ENCODE assay signal across 8 cellular contexts in genomic region chr6:33199687-33200233, GRCh38. TPM values are rescaled to one million over a fixed set of nuclear protein-coding genes. Genes with fewer than 3 reads are reported as not detected.
DNase-seq lines count a peak whose midpoint lies in the region; ATAC-seq, FAIRE-seq and TF ChIP-seq lines count a peak whose summit lies in the region.

No MANE protein-coding gene starts in this region.

- peaks cover 25% of the 10 kb centered on the region for H3K4me1 ChIP-seq in endothelial cell of umbilical vein (ENCODE audit: control insufficient read depth, extremely low read depth, insufficient read depth, low read length)
- H3K4me1 ChIP-seq in muscle layer of colon (ENCODE audit: insufficient read depth, low read length), result peaks cover 55% of the 10 kb centered on the region

- peak; percentile 50 for FAIRE-seq in endothelial cell of umbilical vein (lab: Jason Lieb, UNC)

- H3K9ac ChIP-seq in endothelial cell of umbilical vein (replicated peaks; ENCODE audit: extremely low read depth, insufficient read depth, low read length) (peak overlapping the region; percentile 99), muscle layer of colon (ENCODE audit: low read length) (peak overlapping the region; percentile 64)

- no peaks in the 10 kb centered on the region for H3K9me3 Mint-ChIP-seq in activated CD4-positive, alpha-beta memory T cell treated with anti-CD3 and anti-CD28 coated beads for 36 hours
- H3K9me3 Mint-ChIP-seq in stimulated activated naive CD8-positive, alpha-beta T cell treated with anti-CD3 and anti-CD28 coated beads, Interleukin-15, Interleukin-2, amounts not matched to agents 100 ng/mL and 50 ng/mL, for 24 hours, result no peaks in the 10 kb centered on the region

- H2AFZ ChIP-seq in endothelial cell of umbilical vein (ENCODE audit: low read depth, low read length), result peak overlapping the region; percentile 84

- H3K4me2 ChIP-seq in endothelial cell of umbilical vein (ENCODE audit: insufficient read depth, low read length), result peak overlapping the region; percentile 93

- H3K27me3 ChIP-seq in endothelial cell of umbilical vein (ENCODE audit: control insufficient read depth in 2 of 2, insufficient read depth in 2 of 2, low read length in 2 of 2) (no peaks in the 10 kb centered on the region), muscle layer of colon (ENCODE audit: control insufficient read depth in 1 of 2, insufficient read depth in 2 of 2, low read length in 2 of 2) (no peaks in the 10 kb centered on the region)

- ATAC-seq in HG02852 (IDR thresholded peaks at IDR 0.05; ENCODE audit: unreplicated experiment), result peak; percentile 13

- TSS peak; percentile 38 for BruUV-seq in endothelial cell of umbilical vein (replicated peaks; lab: Mats Ljungman, UMichigan)

- H3K36me3 ChIP-seq in endothelial cell of umbilical vein (ENCODE audit: control insufficient read depth in 2 of 2, extremely low read depth in 1 of 2, insufficient read depth in 2 of 2, low read length in 2 of 2) (peaks cover 12 to 35% of the 10 kb centered on the region in 2 experiments), muscle layer of colon (ENCODE audit: insufficient read depth, low read length) (peaks cover 51% of the 10 kb centered on the region)

- H3K4me3 Mint-ChIP-seq in activated CD4-positive, alpha-beta memory T cell treated with anti-CD3 and anti-CD28 coated beads for 36 hours, result peak overlapping the region; percentile 94
- H3K4me3 Mint-ChIP-seq in stimulated activated naive CD8-positive, alpha-beta T cell treated with anti-CD3 and anti-CD28 coated beads, Interleukin-15, Interleukin-2, amounts not matched to agents 100 ng/mL and 50 ng/mL, for 24 hours, result peak overlapping the region; percentile 98

- H3K4me3 ChIP-seq in endothelial cell of umbilical vein (replicated peaks in 1 of 3; ENCODE audit: insufficient read depth in 1 of 3, low read depth in 1 of 3, low read length in 3 of 3) (peak overlapping the region; percentile 71 to 89 (median 75)), muscle layer of colon (ENCODE audit: low read depth in 1 of 2, low read length in 2 of 2) (peak overlapping the region; percentile 64 to 95)

- H3K27ac Mint-ChIP-seq in activated CD4-positive, alpha-beta memory T cell treated with anti-CD3 and anti-CD28 coated beads for 36 hours, result peak overlapping the region; percentile 96
- H3K27ac Mint-ChIP-seq in stimulated activated naive CD8-positive, alpha-beta T cell treated with anti-CD3 and anti-CD28 coated beads, Interleukin-15, Interleukin-2, amounts not matched to agents 100 ng/mL and 50 ng/mL, for 24 hours, result peak overlapping the region; percentile 93

- CTCF ChIA-PET in activated CD4-positive, alpha-beta memory T cell treated with anti-CD3 and anti-CD28 coated beads for 36 hours (lab: Charles Lee), result interaction anchor here (0.7 to 3.5 kb wide), 4 partner anchors 9 to 72 kb away, joined by 3 to 23 read pairs (median 16); partner anchors contain the start of genes RING1 and RPS18
- CTCF ChIA-PET in endothelial cell of umbilical vein (lab: Charles Lee), result interaction anchor here (1.3 kb wide), 1 partner anchor 38 kb away, joined by 4 read pairs; no protein-coding TSS in a partner anchor

- H3K9me3 ChIP-seq in endothelial cell of umbilical vein (replicated peaks; ENCODE audit: control insufficient read depth, insufficient read depth, low read length) (no peaks in the 10 kb centered on the region), muscle layer of colon (ENCODE audit: low read length) (no peaks in the 10 kb centered on the region)

- H3K4me1 Mint-ChIP-seq in activated CD4-positive, alpha-beta memory T cell treated with anti-CD3 and anti-CD28 coated beads for 36 hours (ENCODE audit: low read depth), result peaks cover 54% of the 10 kb centered on the region
- peaks cover 66% of the 10 kb centered on the region for H3K4me1 Mint-ChIP-seq in stimulated activated naive CD8-positive, alpha-beta T cell treated with anti-CD3 and anti-CD28 coated beads, Interleukin-15, Interleukin-2, amounts not matched to agents 100 ng/mL and 50 ng/mL, for 24 hours (ENCODE audit: low read depth)

- intact Hi-C loops in activated CD4-positive, alpha-beta memory T cell treated with anti-CD3 and anti-CD28 coated beads for 36 hours (cut with micrococcal nuclease), result loop anchor here (1.0 to 2.0 kb wide), 5 partner anchors 50 to 371 kb away; partner anchors contain the start of genes CUTA and KIFC1
- intact Hi-C loops in endothelial cell of umbilical vein (cut with micrococcal nuclease), result loop anchor here (1.0 to 5.0 kb wide), 5 partner anchors 50 to 227 kb away; partner anchors contain the start of genes RPS18 and TAPBP

- H4K20me1 ChIP-seq in endothelial cell of umbilical vein (replicated peaks; ENCODE audit: control insufficient read depth, extremely low read depth, insufficient read depth, low read length), result no peaks in the 10 kb centered on the region

- H3K27me3 Mint-ChIP-seq in activated CD4-positive, alpha-beta memory T cell treated with anti-CD3 and anti-CD28 coated beads for 36 hours, result no peaks in the 10 kb centered on the region
- no peaks in the 10 kb centered on the region for H3K27me3 Mint-ChIP-seq in stimulated activated naive CD8-positive, alpha-beta T cell treated with anti-CD3 and anti-CD28 coated beads, Interleukin-15, Interleukin-2, amounts not matched to agents 100 ng/mL and 50 ng/mL, for 24 hours

- H3K27ac ChIP-seq in endothelial cell of umbilical vein (ENCODE audit: insufficient read depth, low read depth, low read length) (peak overlapping the region; percentile 95), muscle layer of colon (ENCODE audit: low read depth, low read length) (peak overlapping the region; percentile 99)

- H3K9me1 ChIP-seq in endothelial cell of umbilical vein (replicated peaks; ENCODE audit: control insufficient read depth, extremely low read depth, insufficient read depth, low read length), result no peaks in the 10 kb centered on the region

- peaks cover 48% of the 10 kb centered on the region for H3K36me3 Mint-ChIP-seq in activated CD4-positive, alpha-beta memory T cell treated with anti-CD3 and anti-CD28 coated beads for 36 hours
- peaks cover 66% of the 10 kb centered on the region for H3K36me3 Mint-ChIP-seq in stimulated activated naive CD8-positive, alpha-beta T cell treated with anti-CD3 and anti-CD28 coated beads, Interleukin-15, Interleukin-2, amounts not matched to agents 100 ng/mL and 50 ng/mL, for 24 hours (ENCODE audit: low read depth)

- H3K79me2 ChIP-seq in endothelial cell of umbilical vein (ENCODE audit: control insufficient read depth, insufficient read depth, low read length), result peaks cover 40% of the 10 kb centered on the region

- TF ChIP-seq CTCF in endothelial cell of umbilical vein (IDR thresholded peaks at IDR 0.05; ENCODE audit: extremely low read depth in 1 of 2, insufficient read depth in 1 of 2, low read depth in 1 of 2, low read length in 2 of 2), result no peak

- DNase-seq in NCI-H524 (lab: John Stamatoyannopoulos, UW), result peak; percentile 33 to 63
- DNase-seq in NCI-H524 treated with DMSO at 0.1 percent for 48 hours (lab: John Stamatoyannopoulos, UW), result no peak
- peak; percentile 48 for DNase-seq in NCI-H226
- DNase-seq in activated CD4-positive, alpha-beta memory T cell treated with anti-CD3 and anti-CD28 coated beads for 36 hours, result peak; percentile 84
- DNase-seq in endothelial cell of umbilical vein (ENCODE audit: low read depth, low spot score), result peak; percentile 53

- TF ChIP-seq POLR2A in endothelial cell of umbilical vein (IDR thresholded peaks at IDR 0.05; ENCODE audit: low read depth, low read length), result no peak

- dilution Hi-C loops in endothelial cell of umbilical vein (cut with MboI; ENCODE audit: extremely low pct_ligation_motif_present, low sequenced_read_pairs), result no loop called here

- POLR2A ChIA-PET in activated CD4-positive, alpha-beta memory T cell treated with anti-CD3 and anti-CD28 coated beads for 36 hours (lab: Charles Lee), result interaction anchor here (0.6 to 1.9 kb wide), 7 partner anchors 9 to 228 kb away, joined by 3 to 8 read pairs (median 3); partner anchors contain the start of genes RGL2 and RING1
- POLR2A ChIA-PET in endothelial cell of umbilical vein (lab: Charles Lee), result no interaction called here

RNA-seq across cellular contexts. Expression of gene RXRB, which starts 0.7 kb away (rescaled TPM):
- total RNA-seq in activated CD4-positive, alpha-beta memory T cell treated with anti-CD3 and anti-CD28 coated beads for 36 hours, result 10 to 100 TPM; 40.9 to 41.4 TPM
- total RNA-seq in endothelial cell of umbilical vein, result 43.4 and 45.6 TPM in 2 replicates
- 44.4 and 48.1 TPM in 2 replicates for polyA plus RNA-seq in endothelial cell of umbilical vein
- 27.0 and 31.7 TPM in 2 replicates for polyA plus RNA-seq in endothelial cell of umbilical vein (2011; cell fraction: cytosol; rRNA removed)
- polyA plus RNA-seq in endothelial cell of umbilical vein (2011; cell fraction: nucleus; rRNA removed), result 238 and 256 TPM in 2 replicates
- 30.0 and 36.3 TPM in 2 replicates for polyA plus RNA-seq in endothelial cell of umbilical vein (2012)
- 53.0 and 73.6 TPM in 2 replicates for polyA minus RNA-seq in endothelial cell of umbilical vein
- 27.7 TPM for polyA minus RNA-seq in endothelial cell of umbilical vein (2011; cell fraction: cytosol; rRNA and poly(A)+ RNA removed)
- 40.0 and 57.2 TPM in 2 replicates for polyA minus RNA-seq in endothelial cell of umbilical vein (2011; cell fraction: nucleus; rRNA and poly(A)+ RNA removed)

RNA-seq across cellular contexts. Expression of gene SLC39A7, which starts 0.9 kb away (rescaled TPM):
- total RNA-seq in activated CD4-positive, alpha-beta memory T cell treated with anti-CD3 and anti-CD28 coated beads for 36 hours, result 10 to 100 TPM; 42.0 to 45.7 TPM
- 129 and 138 TPM in 2 replicates for total RNA-seq in endothelial cell of umbilical vein
- polyA plus RNA-seq in endothelial cell of umbilical vein, result 92.2 and 99.8 TPM in 2 replicates
- 120 and 121 TPM in 2 replicates for polyA plus RNA-seq in endothelial cell of umbilical vein (2011; cell fraction: cytosol; rRNA removed)
- 97.1 and 112 TPM in 2 replicates for polyA plus RNA-seq in endothelial cell of umbilical vein (2011; cell fraction: nucleus; rRNA removed)
- polyA plus RNA-seq in endothelial cell of umbilical vein (2012), result 127 and 132 TPM in 2 replicates
- polyA minus RNA-seq in endothelial cell of umbilical vein, result 116 and 119 TPM in 2 replicates
- polyA minus RNA-seq in endothelial cell of umbilical vein (2011; cell fraction: cytosol; rRNA and poly(A)+ RNA removed), result 34.0 TPM
- polyA minus RNA-seq in endothelial cell of umbilical vein (2011; cell fraction: nucleus; rRNA and poly(A)+ RNA removed), result 29.3 and 30.3 TPM in 2 replicates

RNA-seq across cellular contexts. Expression of gene HSD17B8, which starts 4.7 kb away (rescaled TPM):
- total RNA-seq in activated CD4-positive, alpha-beta memory T cell treated with anti-CD3 and anti-CD28 coated beads for 36 hours, result 10 to 100 TPM; 35.3 to 36.1 TPM
- 4.0 and 4.3 TPM in 2 replicates for total RNA-seq in endothelial cell of umbilical vein
- 8.2 and 8.4 TPM in 2 replicates for polyA plus RNA-seq in endothelial cell of umbilical vein
- polyA plus RNA-seq in endothelial cell of umbilical vein (2011; cell fraction: cytosol; rRNA removed), result 6.5 and 7.3 TPM in 2 replicates
- 8.3 and 10.3 TPM in 2 replicates for polyA plus RNA-seq in endothelial cell of umbilical vein (2011; cell fraction: nucleus; rRNA removed)
- 2.0 and 3.5 TPM in 2 replicates for polyA plus RNA-seq in endothelial cell of umbilical vein (2012)
- polyA minus RNA-seq in endothelial cell of umbilical vein, result 0.74 and 4.0 TPM in 2 replicates
- 12.5 TPM for polyA minus RNA-seq in endothelial cell of umbilical vein (2011; cell fraction: cytosol; rRNA and poly(A)+ RNA removed)
- 1.4 and 3.1 TPM in 2 replicates for polyA minus RNA-seq in endothelial cell of umbilical vein (2011; cell fraction: nucleus; rRNA and poly(A)+ RNA removed)

RNA-seq across cellular contexts. Expression of gene COL11A2, which starts 7.5 kb away (rescaled TPM):
- 1 to 10 TPM in 1 of 2 experiments, under 1 TPM in 1; 0.69 to 1.0 TPM for total RNA-seq in activated CD4-positive, alpha-beta memory T cell treated with anti-CD3 and anti-CD28 coated beads for 36 hours
- total RNA-seq in endothelial cell of umbilical vein, result 1.3 and 1.7 TPM in 2 replicates
- polyA plus RNA-seq in endothelial cell of umbilical vein, result 0.49 and 0.65 TPM in 2 replicates
- polyA plus RNA-seq in endothelial cell of umbilical vein (2011; cell fraction: cytosol; rRNA removed), result 0.13 and 0.24 TPM in 2 replicates
- 6.2 and 7.2 TPM in 2 replicates for polyA plus RNA-seq in endothelial cell of umbilical vein (2011; cell fraction: nucleus; rRNA removed)
- 0.71 and 0.84 TPM in 2 replicates for polyA plus RNA-seq in endothelial cell of umbilical vein (2012)
- polyA minus RNA-seq in endothelial cell of umbilical vein, result 0.29 and 0.36 TPM in 2 replicates
- polyA minus RNA-seq in endothelial cell of umbilical vein (2011; cell fraction: cytosol; rRNA and poly(A)+ RNA removed), result not detected
- 0.43 and 1.3 TPM in 2 replicates for polyA minus RNA-seq in endothelial cell of umbilical vein (2011; cell fraction: nucleus; rRNA and poly(A)+ RNA removed)

RNA-seq across cellular contexts. Expression of gene RING1, which starts 8.5 kb away (rescaled TPM):
- 10 to 100 TPM; 25.4 to 28.4 TPM for total RNA-seq in activated CD4-positive, alpha-beta memory T cell treated with anti-CD3 and anti-CD28 coated beads for 36 hours
- total RNA-seq in endothelial cell of umbilical vein, result 26.8 and 28.0 TPM in 2 replicates
- 27.9 and 32.9 TPM in 2 replicates for polyA plus RNA-seq in endothelial cell of umbilical vein
- 27.8 and 31.3 TPM in 2 replicates for polyA plus RNA-seq in endothelial cell of umbilical vein (2011; cell fraction: cytosol; rRNA removed)
- polyA plus RNA-seq in endothelial cell of umbilical vein (2011; cell fraction: nucleus; rRNA removed), result 48.7 and 54.9 TPM in 2 replicates
- 23.5 and 31.1 TPM in 2 replicates for polyA plus RNA-seq in endothelial cell of umbilical vein (2012)
- polyA minus RNA-seq in endothelial cell of umbilical vein, result 15.9 and 21.8 TPM in 2 replicates
- polyA minus RNA-seq in endothelial cell of umbilical vein (2011; cell fraction: cytosol; rRNA and poly(A)+ RNA removed), result 18.4 TPM
- polyA minus RNA-seq in endothelial cell of umbilical vein (2011; cell fraction: nucleus; rRNA and poly(A)+ RNA removed), result 6.5 and 8.2 TPM in 2 replicates
